8 cellular contexts compared by ENCODE assay signal in genomic region chr9:136947955-136948510, GRCh38. TPM values are rescaled to one million over a fixed set of nuclear protein-coding genes. Genes with fewer than 3 reads are reported as not detected.
A peak's percentile ranks its signal among the peaks of the same experiment; 100 is the strongest.
DNase-seq lines count a peak whose midpoint lies in the region; ATAC-seq and TF ChIP-seq lines count a peak whose summit lies in the region.

No MANE protein-coding gene starts in this region.

- intact Hi-C loops in dorsolateral prefrontal cortex (cut with DNase I) = loop anchor here (1.0 to 5.0 kb wide), 3 partner anchors 33 to 81 kb away; partner anchors contain the start of gene ABCA2 (in 2 of the 2)

- H3K56ac ChIP-seq in mesendoderm (ENCODE audit: low read length) = no peak overlapping the region

- no peak overlapping the region for H4K8ac ChIP-seq in mesendoderm (ENCODE audit: low read depth, low read length)

- H3K36me3 Mint-ChIP-seq in activated T-cell treated with anti-CD3 and anti-CD28 coated beads, Interleukin-2, amount 50 U/mL, for 4 hours (ENCODE audit: insufficient read depth) = no peaks in the 10 kb centered on the region

- H3K4me1 Mint-ChIP-seq in activated T-cell treated with anti-CD3 and anti-CD28 coated beads, Interleukin-2, amount 50 U/mL, for 4 hours (ENCODE audit: low read depth) = peaks cover 7% of the 10 kb centered on the region

- H3F3A ChIP-seq in OCI-LY1 (ENCODE audit: insufficient read depth, low read length) = no peaks in the 10 kb centered on the region

- H3K4ac ChIP-seq in mesendoderm (ENCODE audit: low read depth, low read length) = no peak overlapping the region

- no peaks in the 10 kb centered on the region for H3K36me3 ChIP-seq in OCI-LY1 (ENCODE audit: insufficient read depth, low read length)
- no peaks in the 10 kb centered on the region for H3K36me3 ChIP-seq in mesendoderm (ENCODE audit: control insufficient read depth, insufficient read depth, low read length)

- no peak for DNase-seq in activated T-cell treated with anti-CD3 and anti-CD28 coated beads, Interleukin-2, amount 50 U/mL, for 4 hours
- no peak for DNase-seq in activated T-cell treated with anti-CD3 and anti-CD28 coated beads, Interleukin-2, amount 50 U/mL, for 1 hour
- DNase-seq in dorsolateral prefrontal cortex (peak in 9 of 10 donors; percentile 61 to 83 (median 80)), mesendoderm (peak; percentile 69)
- no peak for DNase-seq in activated CD4-positive, alpha-beta T cell treated with anti-CD3 and anti-CD28 coated beads for 1 hour

- H3K79me1 ChIP-seq in mesendoderm (ENCODE audit: low read length) = peaks cover 2% of the 10 kb centered on the region

- H3K9ac ChIP-seq in OCI-LY1 (ENCODE audit: low read length) (no peak overlapping the region), mesendoderm (ENCODE audit: low read length) (no peak overlapping the region)

- H2AFZ ChIP-seq in OCI-LY1 (ENCODE audit: low read length) = no peak overlapping the region

- peak overlapping the region; percentile 80 for H3K4me3 Mint-ChIP-seq in activated T-cell treated with anti-CD3 and anti-CD28 coated beads, Interleukin-2, amount 50 U/mL, for 4 hours

- no peaks in the 10 kb centered on the region for H3K9me2 ChIP-seq in OCI-LY1 (ENCODE audit: low read depth, low read length)

- H2BK120ac ChIP-seq in mesendoderm (ENCODE audit: low read depth, low read length) = no peak overlapping the region

- ATAC-seq in activated T-cell treated with anti-CD3 and anti-CD28 coated beads, Interleukin-2, amount 50 U/mL, for 4 hours = no peak
- ATAC-seq in HG02610 (IDR thresholded peaks at IDR 0.05; ENCODE audit: unreplicated experiment) = no peak
- no peak for ATAC-seq in GM21367 (IDR thresholded peaks at IDR 0.05; ENCODE audit: unreplicated experiment)

- no peak overlapping the region for H2BK15ac ChIP-seq in mesendoderm (replicated peaks; ENCODE audit: low read depth)

- H3K79me2 ChIP-seq in OCI-LY1 (ENCODE audit: insufficient read depth, low read length) (no peaks in the 10 kb centered on the region), mesendoderm (ENCODE audit: control insufficient read depth, insufficient read depth, low read length) (peaks cover 3% of the 10 kb centered on the region)

- H3K9me3 ChIP-seq in OCI-LY1 (ENCODE audit: low read length) = no peaks in the 10 kb centered on the region

- peak; percentile 57 for TF ChIP-seq CTCF in OCI-LY1 (IDR thresholded peaks at IDR 0.05; ENCODE audit: low read length)
- TF ChIP-seq CTCF in dorsolateral prefrontal cortex (IDR thresholded peaks at IDR 0.05 in 54 of 56, conservative IDR thresholded peaks at IDR 0.05 in 2 of 56; ENCODE audit: low read depth in 1 of 56, partially characterized antibody in 56 of 56) = peak in 55 of 56 donors; percentile 43 to 89 (median 73)

- H3K4me3 ChIP-seq in OCI-LY1 (ENCODE audit: low read depth, low read length, poor library complexity, severe bottlenecking) (no peak overlapping the region), dorsolateral prefrontal cortex (peak overlapping the region in 2 of 59 donors; percentile 15 to 33), mesendoderm (ENCODE audit: low read length) (no peak overlapping the region)

- no peaks in the 10 kb centered on the region for H4K20me1 ChIP-seq in OCI-LY1 (ENCODE audit: insufficient read depth, low read length)

- no peak overlapping the region for H3K18ac ChIP-seq in mesendoderm (ENCODE audit: low read length)

- no peaks in the 10 kb centered on the region for H3K9me3 Mint-ChIP-seq in activated T-cell treated with anti-CD3 and anti-CD28 coated beads, Interleukin-2, amount 50 U/mL, for 4 hours

- peaks cover 25% of the 10 kb centered on the region for H3K4me1 ChIP-seq in OCI-LY1 (ENCODE audit: insufficient read depth, low read length, severe bottlenecking)
- no peaks in the 10 kb centered on the region for H3K4me1 ChIP-seq in mesendoderm (ENCODE audit: control insufficient read depth, low read depth, low read length)

- no peak overlapping the region for H4K5ac ChIP-seq in mesendoderm (ENCODE audit: low read length)

- H2AK5ac ChIP-seq in mesendoderm (ENCODE audit: low read length) = no peak overlapping the region

- H3K27ac ChIP-seq in OCI-LY1 (ENCODE audit: low read depth, low read length, poor library complexity, severe bottlenecking) (no peak overlapping the region), dorsolateral prefrontal cortex (peak overlapping the region; percentile 59 to 99 (median 92)), mesendoderm (ENCODE audit: low read depth, low read length) (no peak overlapping the region)

- H3K27me3 ChIP-seq in OCI-LY1 (ENCODE audit: insufficient read depth, low read length) (peaks cover 2% of the 10 kb centered on the region; the same call in 1 of the 2 replicates), dorsolateral prefrontal cortex (no peaks in the 10 kb centered on the region), mesendoderm (ENCODE audit: insufficient read depth, low read length, poor library complexity) (no peaks in the 10 kb centered on the region)

- H2BK5ac ChIP-seq in mesendoderm (ENCODE audit: low read length) = no peak overlapping the region

- no peak overlapping the region for H3K23ac ChIP-seq in mesendoderm (ENCODE audit: low read length)

- no peaks in the 10 kb centered on the region for H3K27me3 Mint-ChIP-seq in activated T-cell treated with anti-CD3 and anti-CD28 coated beads, Interleukin-2, amount 50 U/mL, for 4 hours (ENCODE audit: low read depth)

- no CpG with 5 or more reads among the region's 15 CpGs for WGBS in mesendoderm (ENCODE audit: extremely low coverage, insufficient coverage, low lambda C conversion rate)

- H3K4me2 ChIP-seq in OCI-LY1 (ENCODE audit: low read length) (no peak overlapping the region), mesendoderm (ENCODE audit: low read length) (no peak overlapping the region)

RNA-seq across cellular contexts. Expression of gene C8G, which starts 3.0 kb away (rescaled TPM):
- 1 to 10 TPM in 2 of 3 donors, under 1 TPM in 1; 0.94 to 1.4 (median 1.2) TPM for total RNA-seq in activated T-cell treated with anti-CD3 and anti-CD28 coated beads, Interleukin-2, amount 50 U/mL, for 4 hours
- 1 to 10 TPM in 95 of 120 experiments, under 1 TPM in 1, not detected in 24; 1.00 to 6.0 (median 2.2) TPM for total RNA-seq in dorsolateral prefrontal cortex
- 0.51 TPM for polyA plus RNA-seq in mesendoderm (2013, experiment 1 of 2)
- 0.31 TPM for polyA plus RNA-seq in mesendoderm (2013, experiment 2 of 2)

RNA-seq across cellular contexts. Expression of gene FBXW5, which starts 3.5 kb away (rescaled TPM):
- 100 to 1,000 TPM in 1 of 3 donors, 10 to 100 TPM in 2; 84.0 to 112 (median 95.3) TPM for total RNA-seq in activated T-cell treated with anti-CD3 and anti-CD28 coated beads, Interleukin-2, amount 50 U/mL, for 4 hours
- total RNA-seq in dorsolateral prefrontal cortex = 100 to 1,000 TPM in 22 of 120 experiments, 10 to 100 TPM in 98; 66.7 to 121 (median 89.9) TPM
- 25.8 TPM for polyA plus RNA-seq in mesendoderm (2013, experiment 1 of 2)
- polyA plus RNA-seq in mesendoderm (2013, experiment 2 of 2) = 26.2 TPM

RNA-seq across cellular contexts. Expression of gene LCN12, which starts 4.0 kb away (rescaled TPM):
- total RNA-seq in activated T-cell treated with anti-CD3 and anti-CD28 coated beads, Interleukin-2, amount 50 U/mL, for 4 hours = 1 to 10 TPM in 1 of 3 donors, under 1 TPM in 2; 0.49 to 1.2 (median 0.58) TPM
- 10 to 100 TPM in 108 of 120 experiments, 1 to 10 TPM in 12; 5.2 to 34.4 (median 16.7) TPM for total RNA-seq in dorsolateral prefrontal cortex
- 0.13 TPM for polyA plus RNA-seq in mesendoderm (2013, experiment 1 of 2)
- polyA plus RNA-seq in mesendoderm (2013, experiment 2 of 2) = 0.10 TPM

RNA-seq across cellular contexts. Expression of gene PTGDS, which starts 29.3 kb away (rescaled TPM):
- under 1 TPM in 2 of 3 donors, not detected in 1; 0.30 to 0.51 TPM for total RNA-seq in activated T-cell treated with anti-CD3 and anti-CD28 coated beads, Interleukin-2, amount 50 U/mL, for 4 hours
- 1,000 to 10,000 TPM; 1,122 to 4,894 (median 2,197) TPM for total RNA-seq in dorsolateral prefrontal cortex
- polyA plus RNA-seq in mesendoderm (2013, experiment 1 of 2) = 0.15 TPM
- polyA plus RNA-seq in mesendoderm (2013, experiment 2 of 2) = 0.07 TPM

RNA-seq across cellular contexts. Expression of gene LCNL1, which starts 34.8 kb away (rescaled TPM):
- not detected for total RNA-seq in activated T-cell treated with anti-CD3 and anti-CD28 coated beads, Interleukin-2, amount 50 U/mL, for 4 hours
- 10 to 100 TPM in 119 of 120 experiments, 1 to 10 TPM in 1; 9.8 to 81.8 (median 27.3) TPM for total RNA-seq in dorsolateral prefrontal cortex
- polyA plus RNA-seq in mesendoderm (2013, experiment 1 of 2) = not detected
- polyA plus RNA-seq in mesendoderm (2013, experiment 2 of 2) = not detected

Comparison
In these comparisons a context has a peak if more than half of its experiments do, and no peak if none do; other contexts are left out.
1. DNase-seq: peak in dorsolateral prefrontal cortex (9 of 10) and mesendoderm (single experiment); none in activated T-cell treated with anti-CD3 and anti-CD28 coated beads, Interleukin-2, amount 50 U/mL, for 4 hours (single experiment), activated T-cell treated with anti-CD3 and anti-CD28 coated beads, Interleukin-2, amount 50 U/mL, for 1 hour (single experiment) and activated CD4-positive, alpha-beta T cell treated with anti-CD3 and anti-CD28 coated beads for 1 hour (single experiment).
2. H3K27ac ChIP-seq: peak in dorsolateral prefrontal cortex (59 of 59); none in OCI-LY1 (single experiment) and mesendoderm (single experiment).